Comparison of ENCODE assay signal across 10 cellular contexts in the genomic region with DNA sequence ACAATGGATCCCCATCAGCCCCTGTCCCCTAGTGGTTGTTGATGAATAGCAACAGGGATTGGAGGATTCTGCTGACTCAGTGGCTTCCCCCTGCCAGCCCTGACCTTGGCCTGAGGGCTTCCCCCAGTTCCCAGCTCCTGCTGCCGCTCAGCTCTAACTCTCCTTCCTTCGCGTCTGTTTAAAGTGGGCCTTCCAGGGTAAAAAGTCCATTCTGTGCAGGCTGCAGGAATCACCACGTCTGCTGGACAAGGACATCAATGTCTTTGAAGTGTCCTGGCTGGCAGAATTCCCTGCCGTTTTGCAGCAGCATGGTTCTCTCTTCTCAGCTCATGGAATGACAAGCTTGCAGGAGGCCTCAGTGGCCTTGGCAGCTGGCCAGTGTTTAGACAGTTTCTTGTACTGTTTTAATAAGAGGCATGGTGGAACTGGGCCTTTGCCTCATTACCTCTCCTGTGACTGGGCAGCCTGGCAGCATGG.
DNase-seq lines count a peak whose midpoint lies in the region; ATAC-seq and TF ChIP-seq lines count a peak whose summit lies in the region.
"Had no signal": no experiment of that assay in that cellular context is flagged by ENCODE, and none has a peak within 500 bp of the region (broad histone marks: within the 10 kb centered on the region; RNA-seq: fewer than 3 reads in every experiment).

No MANE protein-coding gene starts in this region.

- H3K27ac Mint-ChIP-seq in T-helper 17 cell, result no peak overlapping the region
- H3K27ac Mint-ChIP-seq: activated naive CD4-positive, alpha-beta T cell treated with anti-CD3 and anti-CD28 coated beads, Interleukin-2, amount 50 U/mL, for 72 hours had no signal

- H3K27ac ChIP-seq in mesendoderm (ENCODE audit: low read depth, low read length), result no peak overlapping the region

- H3K36me3 ChIP-seq in mesendoderm (ENCODE audit: control insufficient read depth, insufficient read depth, low read length), result no peaks in the 10 kb centered on the region

- H3K23ac ChIP-seq in mesendoderm (ENCODE audit: low read length), result no peak overlapping the region

- peak overlapping the region; percentile 1 for H3K56ac ChIP-seq in mesendoderm (ENCODE audit: low read length)

- peak; percentile 13; the same call in 1 of the 2 replicates for TF ChIP-seq CTCF in LNCAP (IDR thresholded peaks at IDR 0.05)

- intact Hi-C loops in left colon (cut with DNase I, micrococcal nuclease), result no loop called here

- no peaks in the 10 kb centered on the region for H3K27me3 Mint-ChIP-seq in T-helper 17 cell

- H2BK120ac ChIP-seq in mesendoderm (ENCODE audit: low read depth, low read length), result no peak overlapping the region

- peaks cover 2% of the 10 kb centered on the region for H3K4me1 Mint-ChIP-seq in T-helper 17 cell

- H2AK5ac ChIP-seq in mesendoderm (ENCODE audit: low read length), result no peak overlapping the region

- H4K8ac ChIP-seq in mesendoderm (ENCODE audit: low read depth, low read length), result no peak overlapping the region

- no peak overlapping the region for H2BK5ac ChIP-seq in mesendoderm (ENCODE audit: low read length)

- no peak overlapping the region for H4K5ac ChIP-seq in mesendoderm (ENCODE audit: low read length)

- no peak overlapping the region for H2BK15ac ChIP-seq in mesendoderm (replicated peaks; ENCODE audit: low read depth)

- no peaks in the 10 kb centered on the region for H3K4me1 ChIP-seq in mesendoderm (ENCODE audit: control insufficient read depth, low read depth, low read length)

- no peak overlapping the region for H3K4ac ChIP-seq in mesendoderm (ENCODE audit: low read depth, low read length)

- H3K36me3 Mint-ChIP-seq in T-helper 17 cell (ENCODE audit: low read depth), result no peaks in the 10 kb centered on the region

- peak; percentile 30 for DNase-seq in COR-L47 (lab: John Stamatoyannopoulos, UW)
- DNase-seq in cerebellar cortex (ENCODE audit: low spot score), result peak; percentile 36
- peak; percentile 81 for DNase-seq in mesendoderm
- DNase-seq in T-helper 17 cell, result no peak
- no peak for DNase-seq in NK-92 (lab: John Stamatoyannopoulos, UW; ENCODE audit: unreplicated experiment)
- DNase-seq in left colon, result no peak
- DNase-seq: stimulated activated CD4-positive, alpha-beta T cell treated with anti-CD3 and anti-CD28 coated beads, Interleukin-2, amount 100 ng/mL, for 24 hours had no signal

- H3K79me1 ChIP-seq in mesendoderm (ENCODE audit: low read length), result no peaks in the 10 kb centered on the region

- no peak overlapping the region for H3K9ac ChIP-seq in mesendoderm (ENCODE audit: low read length)

- H3K79me2 ChIP-seq in mesendoderm (ENCODE audit: control insufficient read depth, insufficient read depth, low read length), result no peaks in the 10 kb centered on the region

- no peak overlapping the region for H3K4me2 ChIP-seq in mesendoderm (ENCODE audit: low read length)

- ATAC-seq in T-helper 17 cell, result no peak
- ATAC-seq in HG02885 (IDR thresholded peaks at IDR 0.05; ENCODE audit: poor library complexity, unreplicated experiment), result no peak
- ATAC-seq in left colon, result no peak

- no peak overlapping the region for H3K18ac ChIP-seq in mesendoderm (ENCODE audit: low read length)

- no peak overlapping the region for H3K4me3 Mint-ChIP-seq in T-helper 17 cell

- no peaks in the 10 kb centered on the region for H3K27me3 ChIP-seq in mesendoderm (ENCODE audit: insufficient read depth, low read length, poor library complexity)

- no peaks in the 10 kb centered on the region for H3K9me3 ChIP-seq in T-helper 17 cell (ENCODE audit: control insufficient read depth, low read length, poor library complexity, severe bottlenecking)

- whole genome bisulfite sequencing in mesendoderm (ENCODE audit: extremely low coverage, insufficient coverage, low lambda C conversion rate), result no CpG with 5 or more reads among the region's 5 CpGs

- no peak overlapping the region for H3K4me3 ChIP-seq in mesendoderm (ENCODE audit: low read length)

Comparison
In these comparisons a context has a peak if more than half of its experiments do, and no peak if none do; other contexts are left out.
1. DNase-seq: peak in COR-L47 (single experiment), cerebellar cortex (single experiment) and mesendoderm (single experiment); none in T-helper 17 cell (0 of 3), NK-92 (single experiment) and left colon (0 of 2).